In the genomic region with DNA sequence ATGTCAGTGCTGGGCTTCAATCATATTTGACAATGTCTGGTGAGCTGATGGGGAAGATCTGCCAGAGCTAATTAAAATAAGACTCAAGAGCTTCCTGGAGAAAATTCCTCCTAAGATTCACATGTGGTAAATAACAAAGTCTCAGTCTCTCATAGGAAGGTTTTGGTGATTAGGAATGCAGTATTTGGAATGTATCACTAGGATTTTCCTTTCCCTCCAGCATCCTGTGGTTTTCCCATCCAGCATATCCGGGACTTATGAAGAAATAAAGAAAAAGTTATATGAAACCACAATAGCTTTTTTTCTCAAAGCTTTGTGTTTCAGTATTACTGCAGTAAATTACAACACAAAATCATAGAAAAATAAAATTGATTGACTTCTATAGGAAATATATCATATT, we compare ENCODE assay signal across 20 cellular contexts.
DNase-seq lines count a peak whose midpoint lies in the region; ATAC-seq and TF ChIP-seq lines count a peak whose summit lies in the region.
"Had no signal": no experiment of that assay in that cellular context is flagged by ENCODE, and none has a peak within 500 bp of the region (broad histone marks: within the 10 kb centered on the region; RNA-seq: fewer than 3 reads in every experiment).

No MANE protein-coding gene starts in this region.

- POLR2A ChIA-PET in activated CD8-positive, alpha-beta T cell treated with anti-CD3 and anti-CD28 coated beads for 36 hours (lab: Charles Lee), result no interaction called here

- no peak overlapping the region for H3K27ac ChIP-seq in OCI-LY3 (ENCODE audit: low read length)
- H3K27ac ChIP-seq: HL-60 had no signal

- no peaks in the 10 kb centered on the region for H3K36me3 ChIP-seq in OCI-LY3 (replicated peaks; ENCODE audit: low read depth, low read length)
- H3K36me3 ChIP-seq: BE2C had no signal

- CTCF ChIA-PET in activated CD8-positive, alpha-beta T cell treated with anti-CD3 and anti-CD28 coated beads for 36 hours (lab: Charles Lee), result interaction anchor here (1.3 kb wide), 1 partner anchor 11 kb away, joined by 4 read pairs; no protein-coding TSS in a partner anchor

- no peaks in the 10 kb centered on the region for H3K79me2 ChIP-seq in OCI-LY3 (ENCODE audit: low read length)

- 0 out of 2 replicates have a peak overlapping the region, but pooled peaks have one; percentile 12 for H2AFZ ChIP-seq in OCI-LY3 (ENCODE audit: low read depth, low read length)
- H2AFZ ChIP-seq: GM23338 had no signal

- no peaks in the 10 kb centered on the region for H3K36me3 Mint-ChIP-seq in activated CD8-positive, alpha-beta T cell treated with anti-CD3 and anti-CD28 coated beads for 36 hours (ENCODE audit: low read depth)
- H3K36me3 Mint-ChIP-seq: CD4-positive, CD25-positive, alpha-beta regulatory T cell; CD8-positive, alpha-beta memory T cell had no signal

- no peak overlapping the region for H3K4me3 Mint-ChIP-seq in activated CD8-positive, alpha-beta T cell treated with anti-CD3 and anti-CD28 coated beads for 36 hours
- H3K4me3 Mint-ChIP-seq: CD4-positive, CD25-positive, alpha-beta regulatory T cell; CD8-positive, alpha-beta memory T cell; GM23338 had no signal

- no peaks in the 10 kb centered on the region for H4K20me1 ChIP-seq in OCI-LY3 (ENCODE audit: insufficient read depth, low read length)

- no peaks in the 10 kb centered on the region for H3K4me1 Mint-ChIP-seq in activated CD8-positive, alpha-beta T cell treated with anti-CD3 and anti-CD28 coated beads for 36 hours (ENCODE audit: low read depth)
- H3K4me1 Mint-ChIP-seq: CD4-positive, CD25-positive, alpha-beta regulatory T cell; CD8-positive, alpha-beta memory T cell; GM23338 had no signal

- H3K9ac ChIP-seq in OCI-LY3 (ENCODE audit: low read length), result no peak overlapping the region

- H3K4me1 ChIP-seq in OCI-LY3 (ENCODE audit: low read length), result no peaks in the 10 kb centered on the region
- H3K4me1 ChIP-seq: BE2C, Caco-2 had no signal

- no peak overlapping the region for H3K4me2 ChIP-seq in OCI-LY3 (ENCODE audit: low read length)
- H3K4me2 ChIP-seq: GM23338 had no signal

- peaks cover 11% of the 10 kb centered on the region for H3K9me3 Mint-ChIP-seq in activated CD8-positive, alpha-beta T cell treated with anti-CD3 and anti-CD28 coated beads for 36 hours
- H3K9me3 Mint-ChIP-seq: GM23338 had no signal

- TF ChIP-seq CTCF in OCI-LY3 (IDR thresholded peaks at IDR 0.05; ENCODE audit: low read depth, low read length), result no peak
- TF ChIP-seq CTCF in activated CD8-positive, alpha-beta T cell treated with anti-CD3 and anti-CD28 coated beads for 36 hours (IDR thresholded peaks at IDR 0.05), result no peak

- no peaks in the 10 kb centered on the region for H3K9me3 ChIP-seq in OCI-LY3 (ENCODE audit: insufficient read depth, low read length)
- H3K9me3 ChIP-seq: BE2C, Caco-2 had no signal

- intact Hi-C loops in activated CD8-positive, alpha-beta T cell treated with anti-CD3 and anti-CD28 coated beads for 36 hours (cut with micrococcal nuclease), result no loop called here

- H3K27me3 Mint-ChIP-seq in activated CD8-positive, alpha-beta T cell treated with anti-CD3 and anti-CD28 coated beads for 36 hours, result no peaks in the 10 kb centered on the region
- H3K27me3 Mint-ChIP-seq: CD8-positive, alpha-beta memory T cell had no signal

- no peak overlapping the region for H3K4me3 ChIP-seq in OCI-LY3 (ENCODE audit: low read length)
- H3K4me3 ChIP-seq: GM23338 had no signal

- no peaks in the 10 kb centered on the region for H3K27me3 ChIP-seq in OCI-LY3 (ENCODE audit: low read depth, low read length)
- H3K27me3 ChIP-seq: BE2C had no signal

- peak; percentile 8 for DNase-seq in ELR (ENCODE audit: low read depth)
- DNase-seq in foreskin melanocyte, result peak; percentile 84
- DNase-seq in activated CD8-positive, alpha-beta T cell treated with anti-CD3 and anti-CD28 coated beads for 36 hours, result no peak
- DNase-seq in activated CD8-positive, alpha-beta memory T cell treated with anti-CD3 and anti-CD28 coated beads, Interleukin-2, amount 50 U/mL, for 48 hours, result no peak
- no peak for DNase-seq in COLO668 (lab: John Stamatoyannopoulos, UW; ENCODE audit: unreplicated experiment)
- DNase-seq: 8988T; ACHN; BE2C; C1 segment of cervical spinal cord; Caco-2; CD4-positive, CD25-positive, alpha-beta regulatory T cell; CD8-positive, alpha-beta memory T cell; DMS79; GF-D8; HCEC 1CT; KG1 had no signal

- H3K27ac Mint-ChIP-seq in activated CD8-positive, alpha-beta T cell treated with anti-CD3 and anti-CD28 coated beads for 36 hours, result no peak overlapping the region
- H3K27ac Mint-ChIP-seq: CD4-positive, CD25-positive, alpha-beta regulatory T cell; CD8-positive, alpha-beta memory T cell; GM23338 had no signal

- ATAC-seq in activated CD8-positive, alpha-beta T cell treated with anti-CD3 and anti-CD28 coated beads for 36 hours, result no peak
- ATAC-seq in GM18870 (IDR thresholded peaks at IDR 0.05; ENCODE audit: unreplicated experiment), result no peak
- ATAC-seq: GM23338 had no signal

Comparison
In these comparisons a context has a peak if more than half of its experiments do, and no peak if none do; other contexts are left out.
1. DNase-seq: peak in ELR (single experiment) and foreskin melanocyte (single experiment); none in activated CD8-positive, alpha-beta T cell treated with anti-CD3 and anti-CD28 coated beads for 36 hours (single experiment), activated CD8-positive, alpha-beta memory T cell treated with anti-CD3 and anti-CD28 coated beads, Interleukin-2, amount 50 U/mL, for 48 hours (single experiment) and COLO668 (single experiment).